12 cellular contexts compared by ENCODE assay signal in genomic region chr11:17498475-17498874, GRCh38. TPM values are rescaled to one million over a fixed set of nuclear protein-coding genes. Genes with fewer than 3 reads are reported as not detected.
DNase-seq lines count a peak whose midpoint lies in the region; ATAC-seq and TF ChIP-seq lines count a peak whose summit lies in the region.
"Had no signal": no experiment of that assay in that cellular context is flagged by ENCODE, and none has a peak within 500 bp of the region (broad histone marks: within the 10 kb centered on the region; RNA-seq: fewer than 3 reads in every experiment).

No MANE protein-coding gene starts in this region.

- no peak overlapping the region for H4K5ac ChIP-seq in mesendoderm (ENCODE audit: low read length)

- in situ Hi-C loops in G401 (cut with HindIII; ENCODE audit: low sequenced_read_pairs), result no loop called here

- peak; percentile 89 for DNase-seq in G401 (ENCODE audit: low spot score)
- DNase-seq in adipocyte (ENCODE audit: low read depth), result peak; percentile 24
- peak; percentile 59 for DNase-seq in mesendoderm
- DNase-seq in stimulated activated CD4-positive, alpha-beta T cell treated with anti-CD3 and anti-CD28 coated beads, Interleukin-2, amount 100 ng/mL, for 48 hours, result no peak
- DNase-seq in retina, result no peak
- DNase-seq in left lung, result no peak
- DNase-seq in NOMO-1 treated with DMSO at 0.1 percent for 48 hours (lab: John Stamatoyannopoulos, UW; ENCODE audit: unreplicated experiment), result no peak
- DNase-seq: SW 1271 had no signal

- no peak overlapping the region for H3K4me3 ChIP-seq in adipocyte (ENCODE audit: low read length)
- no peak overlapping the region for H3K4me3 ChIP-seq in mesendoderm (ENCODE audit: low read length)
- no peak overlapping the region for H3K4me3 ChIP-seq in left lung
- H3K4me3 ChIP-seq: ascending aorta, mucosa of descending colon had no signal

- H3K27ac ChIP-seq in mesendoderm (ENCODE audit: low read depth, low read length), result no peak overlapping the region
- no peak overlapping the region for H3K27ac ChIP-seq in left lung
- H3K27ac ChIP-seq: ascending aorta had no signal

- H3K79me2 ChIP-seq in mesendoderm (ENCODE audit: control insufficient read depth, insufficient read depth, low read length), result no peaks in the 10 kb centered on the region

- H4K8ac ChIP-seq in mesendoderm (ENCODE audit: low read depth, low read length), result no peak overlapping the region

- no peaks in the 10 kb centered on the region for H3K36me3 ChIP-seq in adipocyte (ENCODE audit: control insufficient read depth, insufficient read depth, low read length, severe bottlenecking)
- H3K36me3 ChIP-seq in mesendoderm (ENCODE audit: control insufficient read depth, insufficient read depth, low read length), result no peaks in the 10 kb centered on the region
- no peaks in the 10 kb centered on the region for H3K36me3 ChIP-seq in left lung
- H3K36me3 ChIP-seq: ascending aorta had no signal

- H3K9me3 ChIP-seq in adipocyte (ENCODE audit: control insufficient read depth, low read length), result no peaks in the 10 kb centered on the region
- no peaks in the 10 kb centered on the region for H3K9me3 ChIP-seq in left lung
- H3K9me3 ChIP-seq: ascending aorta, mucosa of descending colon had no signal

- H3K4me2 ChIP-seq in mesendoderm (ENCODE audit: low read length), result no peak overlapping the region

- no peak overlapping the region for H3K23ac ChIP-seq in mesendoderm (ENCODE audit: low read length)

- no peak overlapping the region for H3K56ac ChIP-seq in mesendoderm (ENCODE audit: low read length)

- H2BK15ac ChIP-seq in mesendoderm (replicated peaks; ENCODE audit: low read depth), result no peak overlapping the region

- no peak overlapping the region for H2BK5ac ChIP-seq in mesendoderm (ENCODE audit: low read length)

- intact Hi-C loops in left lung (cut with DNase I), result no loop called here

- H3K4me1 ChIP-seq in adipocyte (ENCODE audit: control insufficient read depth, insufficient read depth, low read length), result peaks cover 3% of the 10 kb centered on the region
- H3K4me1 ChIP-seq in mesendoderm (ENCODE audit: control insufficient read depth, low read depth, low read length), result no peaks in the 10 kb centered on the region
- no peaks in the 10 kb centered on the region for H3K4me1 ChIP-seq in left lung
- H3K4me1 ChIP-seq: ascending aorta had no signal

- no peak overlapping the region for H2BK120ac ChIP-seq in mesendoderm (ENCODE audit: low read depth, low read length)

- H3K9ac ChIP-seq in adipocyte (ENCODE audit: low read length) (no peak overlapping the region), mesendoderm (ENCODE audit: low read length) (no peak overlapping the region)

- no peak for TF ChIP-seq CTCF in left lung (IDR thresholded peaks at IDR 0.05)

- H3K79me1 ChIP-seq in mesendoderm (ENCODE audit: low read length), result no peaks in the 10 kb centered on the region

- peak; percentile 46 for ATAC-seq in HG03175 (IDR thresholded peaks at IDR 0.05; ENCODE audit: unreplicated experiment)
- no peak for ATAC-seq in left lung

- H3K27me3 ChIP-seq in adipocyte (replicated peaks; ENCODE audit: control insufficient read depth, insufficient read depth, low read length) (peaks cover 86% of the 10 kb centered on the region), mesendoderm (ENCODE audit: insufficient read depth, low read length, poor library complexity) (no peaks in the 10 kb centered on the region), left lung (no peaks in the 10 kb centered on the region)
- H3K27me3 ChIP-seq: ascending aorta had no signal

- H2AK5ac ChIP-seq in mesendoderm (ENCODE audit: low read length), result no peak overlapping the region

- H3K4ac ChIP-seq in mesendoderm (ENCODE audit: low read depth, low read length), result no peak overlapping the region

- no peak overlapping the region for H3K18ac ChIP-seq in mesendoderm (ENCODE audit: low read length)

- WGBS in mesendoderm (ENCODE audit: extremely low coverage, insufficient coverage, low lambda C conversion rate), result no CpG with 5 or more reads among the region's 5 CpGs

RNA-seq across cellular contexts. Expression of gene ABCC8, which starts 21.8 kb away (rescaled TPM):
- 0.47 and 1.1 TPM in 2 replicates for total RNA-seq in G401 (2014; rRNA removed; shearing (Covaris generic))
- 0.07 TPM for polyA plus RNA-seq in mesendoderm (2013, experiment 1 of 2)
- 0.18 TPM for polyA plus RNA-seq in mesendoderm (2013, experiment 2 of 2)
- 1 to 10 TPM in 1 of 2 donors, under 1 TPM in 1; 0.52 to 1.9 TPM for total RNA-seq in left lung
- total RNA-seq: ascending aorta had no signal

RNA-seq across cellular contexts. Expression of gene USH1C, which starts 45.7 kb away (rescaled TPM):
- total RNA-seq in G401 (2014; rRNA removed; shearing (Covaris generic)), result not detected in 2 replicates
- 0.11 TPM for polyA plus RNA-seq in mesendoderm (2013, experiment 1 of 2)
- 0.15 TPM for polyA plus RNA-seq in mesendoderm (2013, experiment 2 of 2)
- under 1 TPM in 1 of 2 donors, not detected in 1; 0.63 TPM for total RNA-seq in left lung
- total RNA-seq: ascending aorta, frontal cortex had no signal

RNA-seq across cellular contexts. Expression of gene OTOG, which starts 48.6 kb away (rescaled TPM):
- total RNA-seq in G401 (2014; rRNA removed; shearing (Covaris generic)), result not detected in 2 replicates
- polyA plus RNA-seq in mesendoderm (2013, experiment 1 of 2), result 0.08 TPM
- polyA plus RNA-seq in mesendoderm (2013, experiment 2 of 2), result 0.13 TPM
- total RNA-seq in left lung, result not detected
- total RNA-seq: ascending aorta had no signal

Comparison
In these comparisons a context has a peak if more than half of its experiments do, and no peak if none do; other contexts are left out.
1. DNase-seq: peak in G401 (single experiment), adipocyte (single experiment) and mesendoderm (single experiment); none in stimulated activated CD4-positive, alpha-beta T cell treated with anti-CD3 and anti-CD28 coated beads, Interleukin-2, amount 100 ng/mL, for 48 hours (0 of 2), retina (single experiment), left lung (0 of 2) and NOMO-1 treated with DMSO at 0.1 percent for 48 hours (single experiment).